8 cellular contexts compared by ENCODE assay signal in the genomic region with DNA sequence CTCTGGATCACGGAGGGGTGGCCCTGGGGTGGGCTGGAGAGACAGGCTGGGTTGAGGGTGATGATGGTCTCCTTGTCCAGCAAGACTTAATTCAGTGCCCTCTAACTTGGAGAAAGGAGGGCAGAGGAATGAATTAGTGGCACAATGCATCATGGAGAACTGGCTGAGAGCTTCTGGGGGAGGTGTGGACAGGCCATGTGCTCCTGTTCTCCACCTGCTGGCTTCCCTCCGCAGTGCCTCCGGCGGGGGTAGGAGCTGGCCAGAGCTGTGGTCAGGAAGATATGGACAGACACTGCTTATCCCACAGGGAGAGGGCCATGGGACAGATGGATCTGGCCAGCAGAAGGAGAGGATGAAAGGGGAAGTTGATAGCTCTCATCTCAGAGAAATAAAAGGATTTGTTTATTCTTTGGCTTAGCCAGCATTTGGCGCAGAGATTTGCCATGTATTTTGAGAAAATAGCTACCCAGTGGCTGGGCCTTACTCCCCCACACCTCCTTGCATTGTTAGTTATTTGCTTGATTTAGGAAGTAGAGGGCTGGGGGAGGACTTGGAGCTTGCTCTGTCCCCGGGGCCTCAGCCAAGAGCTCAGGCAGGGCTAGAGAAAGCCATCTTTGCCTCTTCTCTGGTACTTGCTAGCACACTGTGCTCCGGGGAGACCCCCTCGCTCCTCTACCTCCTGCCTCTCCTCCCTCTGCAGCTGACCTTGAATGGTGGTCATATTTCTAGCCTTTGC.
DNase-seq lines count a peak whose midpoint lies in the region; ATAC-seq and TF ChIP-seq lines count a peak whose summit lies in the region.

No MANE protein-coding gene starts in this region.

- intact Hi-C loops in head of caudate nucleus (cut with DNase I) (no loop called here), psoas muscle (cut with DNase I) (no loop called here), spleen (cut with DNase I; ENCODE audit: low total_unique reads) (no loop called here)

- H3K9me3 ChIP-seq in psoas muscle: no peaks in the 10 kb centered on the region
- no peaks in the 10 kb centered on the region for H3K9me3 ChIP-seq in spleen

- DNase-seq in NCI-H748 (lab: John Stamatoyannopoulos, UW; ENCODE audit: unreplicated experiment) (peak; percentile 30), NCI-H748 treated with DMSO at 0.1 percent for 48 hours (lab: John Stamatoyannopoulos, UW) (no peak), SHP77 (lab: John Stamatoyannopoulos, UW) (peak; percentile 63 to 84), head of caudate nucleus (peak in 39 of 42 donors; percentile 23 to 82 (median 64)), psoas muscle (peak in 1 of 2 donors; percentile 35), erythroblast (lab: John Stamatoyannopoulos, UW) (no peak), spleen (no peak)
- DNase-seq in stimulated activated naive CD4-positive, alpha-beta T cell treated with Interleukin-2 at 50 U/mL for 16 hours (lab: John Stamatoyannopoulos, UW): no peak

- peak; percentile 76 to 88 (median 79) for ATAC-seq in psoas muscle

- TF ChIP-seq POLR2A in erythroblast (IDR thresholded peaks at IDR 0.05; ENCODE audit: low read length): no peak
- no peak for TF ChIP-seq POLR2A in spleen (IDR thresholded peaks at IDR 0.05)

- H3K27ac ChIP-seq in psoas muscle (no peak overlapping the region), spleen (peak overlapping the region in 3 of 8 donors; percentile 7 to 25 (median 23))

- H3K4me1 ChIP-seq in psoas muscle (peaks cover 4% of the 10 kb centered on the region), spleen (peaks cover 0 to 34% (median 14%) of the 10 kb centered on the region in 6 donors)

- TF ChIP-seq CTCF in psoas muscle (IDR thresholded peaks at IDR 0.05) (peak; percentile 13), spleen (IDR thresholded peaks at IDR 0.05 in 8 of 11, conservative IDR thresholded peaks at IDR 0.05 in 3 of 11) (no peak)

- 51 to 53% (median 53%) methylated on average over 8 of the region's 8 CpGs for WGBS in psoas muscle, 3 donors
- 68 to 73% (median 69%) methylated on average over 8 of the region's 8 CpGs for WGBS in spleen, 5 donors

- H3K27me3 ChIP-seq in psoas muscle (ENCODE audit: insufficient read depth in 3 of 3, low read length in 2 of 3) (no peaks in the 10 kb centered on the region), spleen (replicated peaks in 1 of 7) (peaks cover 0 to 20% (median 0%) of the 10 kb centered on the region in 7 donors)

- H3K4me3 ChIP-seq in psoas muscle (no peak overlapping the region), spleen (peak overlapping the region in 1 of 8 donors; percentile 47)

- H3K36me3 ChIP-seq in psoas muscle (ENCODE audit: insufficient read depth in 1 of 2, low read depth in 1 of 2) (no peaks in the 10 kb centered on the region), spleen (no peaks in the 10 kb centered on the region)

Comparison
In these comparisons a context has a peak if more than half of its experiments do, and no peak if none do; other contexts are left out.
1. DNase-seq: peak in NCI-H748 (single experiment), SHP77 (2 of 2) and head of caudate nucleus (39 of 42); none in NCI-H748 treated with DMSO at 0.1 percent for 48 hours (single experiment), erythroblast (0 of 2), stimulated activated naive CD4-positive, alpha-beta T cell treated with Interleukin-2 at 50 U/mL for 16 hours (single experiment) and spleen (single experiment).